Comparison of ENCODE assay signal across 8 cellular contexts in the genomic region with DNA sequence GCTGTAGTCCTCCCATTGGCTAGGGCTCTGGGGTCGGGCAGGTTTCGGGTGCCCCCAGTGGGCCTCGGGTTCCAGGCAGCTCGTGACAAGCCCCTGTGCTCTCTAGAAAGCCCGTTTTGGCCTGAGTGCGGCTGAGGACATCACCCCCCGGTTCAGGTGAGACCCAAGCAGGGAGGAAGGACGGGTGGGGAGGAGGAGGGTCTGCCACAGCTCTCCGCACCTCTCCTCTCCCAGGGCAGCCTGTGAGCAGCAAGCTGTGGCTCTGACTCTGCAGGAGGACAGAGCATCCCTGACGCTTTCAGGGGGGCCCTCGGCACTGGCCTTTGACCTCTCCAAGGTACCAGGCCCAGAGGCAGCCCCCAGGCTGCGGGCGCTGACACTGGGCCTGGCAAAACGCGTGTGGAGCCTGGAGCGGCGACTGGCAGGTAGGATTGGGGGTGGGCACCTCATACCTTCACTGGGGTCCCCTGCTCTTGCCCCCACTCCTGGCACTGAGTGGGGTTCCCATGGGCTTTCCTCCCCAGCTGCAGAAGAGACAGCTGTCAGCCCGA. TPM values are rescaled to one million over a fixed set of nuclear protein-coding genes. Genes with fewer than 3 reads are reported as not detected.
DNase-seq lines count a peak whose midpoint lies in the region; ATAC-seq and TF ChIP-seq lines count a peak whose summit lies in the region.

No MANE protein-coding gene starts in this region.

- no peak for TF ChIP-seq POLR2A in suprapubic skin (IDR thresholded peaks at IDR 0.05)

- POLR2A ChIA-PET in activated CD8-positive, alpha-beta T cell treated with anti-CD3 and anti-CD28 coated beads, Interleukin-2, amount 10 ng/mL, durations not matched to agents 7 days and 5 days (lab: Charles Lee), result interaction anchor here (0.6 to 1.9 kb wide), 5 partner anchors 11 to 476 kb away, joined by 3 to 7 read pairs (median 4); no protein-coding TSS in a partner anchor

- no peak for TF ChIP-seq CTCF in suprapubic skin (IDR thresholded peaks at IDR 0.05)

- H3K9me3 ChIP-seq in suprapubic skin, result no peaks in the 10 kb centered on the region

- DNase-seq in T-helper 1 cell (no peak), immature natural killer cell (no peak), suprapubic skin (ENCODE audit: low spot score in 2 of 2) (no peak)
- DNase-seq in activated CD8-positive, alpha-beta T cell treated with anti-CD3 and anti-CD28 coated beads, Interleukin-2, amount 10 ng/mL, durations not matched to agents 7 days and 5 days, result no peak
- DNase-seq in activated CD8-positive, alpha-beta memory T cell treated with anti-CD3 and anti-CD28 coated beads, Interleukin-2, amount 50 U/mL, for 48 hours, result no peak

- H3K4me3 ChIP-seq in suprapubic skin, result peak overlapping the region; percentile 82

- H3K27me3 Mint-ChIP-seq in T-helper 1 cell treated with Interleukin-12 subunit alpha and Interleukin-12 subunit beta and Interleukin-4 antibody, amounts not matched to agents 30 μg/mL and 1 μg/mL, for 36 hours (ENCODE audit: low read depth), result peaks cover 26% of the 10 kb centered on the region
- peaks cover 12% of the 10 kb centered on the region for H3K27me3 Mint-ChIP-seq in activated CD8-positive, alpha-beta T cell treated with anti-CD3 and anti-CD28 coated beads, Interleukin-2, amount 10 ng/mL, durations not matched to agents 7 days and 5 days (ENCODE audit: low read depth)
- H3K27me3 Mint-ChIP-seq in immature natural killer cell (ENCODE audit: low read depth in 3 of 3), result peaks cover 5 to 37% (median 21%) of the 10 kb centered on the region in 3 donors

- peaks cover 63% of the 10 kb centered on the region for H3K4me1 ChIP-seq in suprapubic skin

- peaks cover 4% of the 10 kb centered on the region for H3K27me3 ChIP-seq in suprapubic skin

- H3K27ac Mint-ChIP-seq in T-helper 1 cell treated with Interleukin-12 subunit alpha and Interleukin-12 subunit beta and Interleukin-4 antibody, amounts not matched to agents 30 μg/mL and 1 μg/mL, for 36 hours, result peak overlapping the region; percentile 87
- peak overlapping the region; percentile 87 for H3K27ac Mint-ChIP-seq in activated CD8-positive, alpha-beta T cell treated with anti-CD3 and anti-CD28 coated beads, Interleukin-2, amount 10 ng/mL, durations not matched to agents 7 days and 5 days
- peak overlapping the region; percentile 89 to 98 (median 96) for H3K27ac Mint-ChIP-seq in immature natural killer cell

- H3K27ac ChIP-seq in suprapubic skin, result peak overlapping the region; percentile 82

- CTCF ChIA-PET in activated CD8-positive, alpha-beta T cell treated with anti-CD3 and anti-CD28 coated beads, Interleukin-2, amount 10 ng/mL, durations not matched to agents 7 days and 5 days (lab: Charles Lee), result interaction anchor here (0.7 to 4.2 kb wide), 11 partner anchors 12 to 150 kb away, joined by 3 to 40 read pairs (median 5); a partner anchor contains a TSS

- H3K9me3 Mint-ChIP-seq in T-helper 1 cell treated with Interleukin-12 subunit alpha and Interleukin-12 subunit beta and Interleukin-4 antibody, amounts not matched to agents 30 μg/mL and 1 μg/mL, for 36 hours, result no peaks in the 10 kb centered on the region
- H3K9me3 Mint-ChIP-seq in activated CD8-positive, alpha-beta T cell treated with anti-CD3 and anti-CD28 coated beads, Interleukin-2, amount 10 ng/mL, durations not matched to agents 7 days and 5 days (ENCODE audit: insufficient read depth), result no peaks in the 10 kb centered on the region
- H3K9me3 Mint-ChIP-seq in immature natural killer cell, result no peaks in the 10 kb centered on the region

- H3K36me3 ChIP-seq in suprapubic skin, result no peaks in the 10 kb centered on the region

- TF ChIP-seq EP300 in suprapubic skin (IDR thresholded peaks at IDR 0.05), result no peak

- H3K4me3 Mint-ChIP-seq in T-helper 1 cell treated with Interleukin-12 subunit alpha and Interleukin-12 subunit beta and Interleukin-4 antibody, amounts not matched to agents 30 μg/mL and 1 μg/mL, for 36 hours, result peak overlapping the region; percentile 84
- H3K4me3 Mint-ChIP-seq in activated CD8-positive, alpha-beta T cell treated with anti-CD3 and anti-CD28 coated beads, Interleukin-2, amount 10 ng/mL, durations not matched to agents 7 days and 5 days, result peak overlapping the region; percentile 84
- peak overlapping the region; percentile 87 to 89 (median 88) for H3K4me3 Mint-ChIP-seq in immature natural killer cell

- WGBS in suprapubic skin, result 40% methylated on average over 1 of the region's 18 CpGs

- H3K4me1 Mint-ChIP-seq in T-helper 1 cell treated with Interleukin-12 subunit alpha and Interleukin-12 subunit beta and Interleukin-4 antibody, amounts not matched to agents 30 μg/mL and 1 μg/mL, for 36 hours (ENCODE audit: low read depth), result peaks cover 23% of the 10 kb centered on the region
- H3K4me1 Mint-ChIP-seq in activated CD8-positive, alpha-beta T cell treated with anti-CD3 and anti-CD28 coated beads, Interleukin-2, amount 10 ng/mL, durations not matched to agents 7 days and 5 days (ENCODE audit: low read depth), result peaks cover 44% of the 10 kb centered on the region
- H3K4me1 Mint-ChIP-seq in immature natural killer cell, result peaks cover 38 to 40% of the 10 kb centered on the region in 2 donors

- H3K36me3 Mint-ChIP-seq in T-helper 1 cell treated with Interleukin-12 subunit alpha and Interleukin-12 subunit beta and Interleukin-4 antibody, amounts not matched to agents 30 μg/mL and 1 μg/mL, for 36 hours (ENCODE audit: low read depth), result peaks cover 9% of the 10 kb centered on the region
- H3K36me3 Mint-ChIP-seq in activated CD8-positive, alpha-beta T cell treated with anti-CD3 and anti-CD28 coated beads, Interleukin-2, amount 10 ng/mL, durations not matched to agents 7 days and 5 days (ENCODE audit: low read depth), result peaks cover 10% of the 10 kb centered on the region
- peaks cover 0 to under 1% (median 0%) of the 10 kb centered on the region in 3 donors for H3K36me3 Mint-ChIP-seq in immature natural killer cell

- no peak for ATAC-seq in activated CD8-positive, alpha-beta T cell treated with anti-CD3 and anti-CD28 coated beads, Interleukin-2, amount 10 ng/mL, durations not matched to agents 7 days and 5 days
- ATAC-seq in HG03175 (IDR thresholded peaks at IDR 0.05; ENCODE audit: unreplicated experiment) (no peak), HG03196 (IDR thresholded peaks at IDR 0.05; ENCODE audit: unreplicated experiment) (no peak)

RNA-seq across cellular contexts. Expression of a gene that starts 0.7 kb away (rescaled TPM):
- 10 to 100 TPM; 80.6 to 85.2 TPM for total RNA-seq in activated CD8-positive, alpha-beta T cell treated with anti-CD3 and anti-CD28 coated beads, Interleukin-2, amount 10 ng/mL, durations not matched to agents 7 days and 5 days
- 100 to 1,000 TPM; 135 to 207 (median 182) TPM for polyA plus RNA-seq in immature natural killer cell
- 10 to 100 TPM; 43.2 to 68.6 (median 61.5) TPM for total RNA-seq in suprapubic skin

RNA-seq across cellular contexts. Expression of a gene that starts 3.5 kb away (rescaled TPM):
- total RNA-seq in activated CD8-positive, alpha-beta T cell treated with anti-CD3 and anti-CD28 coated beads, Interleukin-2, amount 10 ng/mL, durations not matched to agents 7 days and 5 days, result 1 to 10 TPM; 3.6 to 4.8 TPM
- polyA plus RNA-seq in immature natural killer cell, result 100 to 1,000 TPM; 673 to 911 (median 762) TPM
- 100 to 1,000 TPM in 3 of 4 donors, 10 to 100 TPM in 1; 20.6 to 159 (median 130) TPM for total RNA-seq in suprapubic skin

RNA-seq across cellular contexts. Expression of a gene that starts 10.1 kb away (rescaled TPM):
- total RNA-seq in activated CD8-positive, alpha-beta T cell treated with anti-CD3 and anti-CD28 coated beads, Interleukin-2, amount 10 ng/mL, durations not matched to agents 7 days and 5 days, result not detected
- polyA plus RNA-seq in immature natural killer cell, result not detected
- under 1 TPM in 2 of 4 donors, not detected in 2; 0.18 to 0.40 TPM for total RNA-seq in suprapubic skin

RNA-seq across cellular contexts. Expression of a gene that starts 15.6 kb away (rescaled TPM):
- 1 to 10 TPM; 1.2 to 1.4 TPM for total RNA-seq in activated CD8-positive, alpha-beta T cell treated with anti-CD3 and anti-CD28 coated beads, Interleukin-2, amount 10 ng/mL, durations not matched to agents 7 days and 5 days
- 100 to 1,000 TPM in 2 of 3 donors, 10 to 100 TPM in 1; 93.2 to 201 (median 164) TPM for polyA plus RNA-seq in immature natural killer cell
- 10 to 100 TPM in 3 of 4 donors, 1 to 10 TPM in 1; 4.3 to 31.7 (median 25.7) TPM for total RNA-seq in suprapubic skin

RNA-seq across cellular contexts. Expression of a gene that starts 35.1 kb away (rescaled TPM):
- total RNA-seq in activated CD8-positive, alpha-beta T cell treated with anti-CD3 and anti-CD28 coated beads, Interleukin-2, amount 10 ng/mL, durations not matched to agents 7 days and 5 days, result 10 to 100 TPM; 61.5 to 62.0 TPM
- 10 to 100 TPM in 1 of 3 donors, 1 to 10 TPM in 2; 2.2 to 34.5 (median 6.3) TPM for polyA plus RNA-seq in immature natural killer cell
- 10 to 100 TPM; 10.4 to 44.7 (median 33.4) TPM for total RNA-seq in suprapubic skin
